In genomic region chr16:30090607-30091332, GRCh38 we compare ENCODE assay signal across 8 cellular contexts. TPM values are rescaled to one million over a fixed set of nuclear protein-coding genes. Genes with fewer than 3 reads are reported as not detected.
DNase-seq lines count a peak whose midpoint lies in the region; ATAC-seq and TF ChIP-seq lines count a peak whose summit lies in the region.
"Had no signal": no experiment of that assay in that cellular context is flagged by ENCODE, and none has a peak within 500 bp of the region (broad histone marks: within the 10 kb centered on the region; RNA-seq: fewer than 3 reads in every experiment).

No MANE protein-coding gene starts in this region.

- H3K27ac ChIP-seq in spleen: peak overlapping the region in 7 of 8 donors; percentile 7 to 98 (median 97)
- H3K27ac ChIP-seq in aorta (ENCODE audit: low read depth in 1 of 2, low read length in 2 of 2): no peak overlapping the region

- peaks cover 5% of the 10 kb centered on the region for H3K27me3 Mint-ChIP-seq in HFFc6 (ENCODE audit: insufficient read depth)
- no peaks in the 10 kb centered on the region for H3K27me3 Mint-ChIP-seq in activated CD4-positive, alpha-beta memory T cell treated with anti-CD3 and anti-CD28 coated beads, Interleukin-2, amount 10 ng/mL, durations not matched to agents 7 days and 5 days

- CTCF ChIA-PET in activated CD4-positive, alpha-beta memory T cell treated with anti-CD3 and anti-CD28 coated beads, Interleukin-2, amount 10 ng/mL, durations not matched to agents 7 days and 5 days (lab: Charles Lee): interaction anchor here (0.5 to 4.8 kb wide), 19 partner anchors 8 to 559 kb away, joined by 3 to 58 read pairs (median 5); partner anchors contain the start of genes ALDOA, CORO1A, DCTPP1 and PPP4C

- intact Hi-C loops in spleen (cut with DNase I; ENCODE audit: low total_unique reads): no loop called here
- intact Hi-C loops in aorta (cut with DNase I): loop anchor here in 1 of 2 donors (10.0 kb wide), 1 partner anchor 314 kb away; the partner anchor contains the start of gene ZNF771

- H3K4me3 ChIP-seq in iPS-18c (ENCODE audit: insufficient read depth, low read depth, low read length): peak overlapping the region; percentile 84; the same call in 1 of the 2 replicates
- H3K4me3 ChIP-seq in spleen: peak overlapping the region in 3 of 8 donors; percentile 46 to 74 (median 51)
- no peak overlapping the region for H3K4me3 ChIP-seq in aorta (ENCODE audit: low read length in 2 of 2)

- H3K4me1 Mint-ChIP-seq in HFFc6 (ENCODE audit: low read depth): peaks cover 48% of the 10 kb centered on the region
- peaks cover 58% of the 10 kb centered on the region for H3K4me1 Mint-ChIP-seq in activated CD4-positive, alpha-beta memory T cell treated with anti-CD3 and anti-CD28 coated beads, Interleukin-2, amount 10 ng/mL, durations not matched to agents 7 days and 5 days

- no peaks in the 10 kb centered on the region for H3K9me3 ChIP-seq in iPS-18c (ENCODE audit: control insufficient read depth, insufficient read depth, low read length)
- no peaks in the 10 kb centered on the region for H3K9me3 ChIP-seq in spleen
- H3K9me3 ChIP-seq in aorta (ENCODE audit: control insufficient read depth, low read length): no peaks in the 10 kb centered on the region

- H3K36me3 ChIP-seq in spleen: peaks cover 0 to 38% (median 17%) of the 10 kb centered on the region in 6 donors
- peaks cover 0 to 2% of the 10 kb centered on the region in 2 donors for H3K36me3 ChIP-seq in aorta (ENCODE audit: control insufficient read depth in 1 of 2, insufficient read depth in 2 of 2, low read length in 1 of 2)

- WGBS in spleen, 5 donors: 76 to 86% (median 77%) methylated on average over 19 to 26 of the region's 26 CpGs
- 66 to 67% methylated on average over 26 of the region's 26 CpGs for WGBS in aorta, 2 donors

- no peak for DNase-seq in HFFc6
- no peak for DNase-seq in activated CD4-positive, alpha-beta memory T cell treated with anti-CD3 and anti-CD28 coated beads, Interleukin-2, amount 10 ng/mL, durations not matched to agents 7 days and 5 days
- DNase-seq in spleen: peak; percentile 86
- DNase-seq in cerebellar cortex (ENCODE audit: low spot score): no peak
- no peak for DNase-seq in aorta
- DNase-seq: NCI-H2227 treated with DMSO at 0.1 percent for 48 hours had no signal

- H3K27ac Mint-ChIP-seq in HFFc6: peak overlapping the region; percentile 85
- H3K27ac Mint-ChIP-seq in activated CD4-positive, alpha-beta memory T cell treated with anti-CD3 and anti-CD28 coated beads, Interleukin-2, amount 10 ng/mL, durations not matched to agents 7 days and 5 days: peak overlapping the region; percentile 72

- ATAC-seq in GM18907 (IDR thresholded peaks at IDR 0.05; ENCODE audit: unreplicated experiment) (no peak), aorta (ENCODE audit: low FRiP score) (no peak)

- TF ChIP-seq POLR2A in spleen (IDR thresholded peaks at IDR 0.05): no peak

- no peaks in the 10 kb centered on the region for H3K9me3 Mint-ChIP-seq in HFFc6
- no peaks in the 10 kb centered on the region for H3K9me3 Mint-ChIP-seq in activated CD4-positive, alpha-beta memory T cell treated with anti-CD3 and anti-CD28 coated beads, Interleukin-2, amount 10 ng/mL, durations not matched to agents 7 days and 5 days

- peaks cover 33 to 90% (median 62%) of the 10 kb centered on the region in 6 donors for H3K4me1 ChIP-seq in spleen
- H3K4me1 ChIP-seq in aorta (ENCODE audit: control insufficient read depth in 1 of 2, insufficient read depth in 2 of 2, low read length in 2 of 2): no peaks in the 10 kb centered on the region

- peak overlapping the region; percentile 52 for H3K4me3 Mint-ChIP-seq in HFFc6
- peak overlapping the region; percentile 36 for H3K4me3 Mint-ChIP-seq in activated CD4-positive, alpha-beta memory T cell treated with anti-CD3 and anti-CD28 coated beads, Interleukin-2, amount 10 ng/mL, durations not matched to agents 7 days and 5 days

- TF ChIP-seq CTCF in HFFc6 (IDR thresholded peaks at IDR 0.05) (no peak), spleen (IDR thresholded peaks at IDR 0.05 in 8 of 11, conservative IDR thresholded peaks at IDR 0.05 in 3 of 11) (no peak)

- peaks cover 8% of the 10 kb centered on the region for H3K36me3 Mint-ChIP-seq in HFFc6 (ENCODE audit: low read depth)
- peaks cover 38% of the 10 kb centered on the region for H3K36me3 Mint-ChIP-seq in activated CD4-positive, alpha-beta memory T cell treated with anti-CD3 and anti-CD28 coated beads, Interleukin-2, amount 10 ng/mL, durations not matched to agents 7 days and 5 days (ENCODE audit: low read depth)

- POLR2A ChIA-PET in activated CD4-positive, alpha-beta memory T cell treated with anti-CD3 and anti-CD28 coated beads, Interleukin-2, amount 10 ng/mL, durations not matched to agents 7 days and 5 days (lab: Charles Lee): interaction anchor here (0.7 to 6.6 kb wide), 9 partner anchors 8 to 292 kb away, joined by 3 to 107 read pairs (median 4); partner anchors contain the start of genes ALDOA, CORO1A, KCTD13 and PPP4C

- no peaks in the 10 kb centered on the region for H3K27me3 ChIP-seq in spleen (replicated peaks in 1 of 7)
- no peaks in the 10 kb centered on the region for H3K27me3 ChIP-seq in aorta (ENCODE audit: control insufficient read depth in 1 of 2, insufficient read depth in 2 of 2, low read length in 1 of 2)

RNA-seq across cellular contexts. Expression of gene TBX6, which starts 1.0 kb away (rescaled TPM):
- under 1 TPM; 0.16 to 0.33 (median 0.26) TPM for total RNA-seq in HFFc6 (2021; fragmentation: NEBNext Ultra II Directional; extraction: Animal tissue kit (Norgen Biotek cat#: 25700))
- 1 to 10 TPM; 1.9 to 2.5 TPM for total RNA-seq in activated CD4-positive, alpha-beta memory T cell treated with anti-CD3 and anti-CD28 coated beads, Interleukin-2, amount 10 ng/mL, durations not matched to agents 7 days and 5 days
- 1 to 10 TPM in 5 of 7 donors, under 1 TPM in 1, not detected in 1; 0.66 to 3.4 (median 2.2) TPM for total RNA-seq in spleen
- polyA plus RNA-seq in spleen: 1 to 10 TPM; 1.4 to 2.2 (median 1.6) TPM
- total RNA-seq in aorta: 1 to 10 TPM in 1 of 2 donors, under 1 TPM in 1; 0.62 to 1.4 TPM
- 1 to 10 TPM in 1 of 2 donors, not detected in 1; 1.7 TPM for polyA plus RNA-seq in aorta

RNA-seq across cellular contexts. Expression of gene YPEL3, which starts 5.2 kb away (rescaled TPM):
- total RNA-seq in HFFc6 (2021; fragmentation: NEBNext Ultra II Directional; extraction: Animal tissue kit (Norgen Biotek cat#: 25700)): 10 to 100 TPM; 17.2 to 28.4 (median 19.1) TPM
- 100 to 1,000 TPM in 1 of 2 experiments, 10 to 100 TPM in 1; 99.4 to 106 TPM for total RNA-seq in activated CD4-positive, alpha-beta memory T cell treated with anti-CD3 and anti-CD28 coated beads, Interleukin-2, amount 10 ng/mL, durations not matched to agents 7 days and 5 days
- total RNA-seq in spleen: 100 to 1,000 TPM; 108 to 208 (median 127) TPM
- polyA plus RNA-seq in spleen: 100 to 1,000 TPM; 152 to 234 (median 223) TPM
- total RNA-seq in aorta: 10 to 100 TPM; 66.0 to 90.3 TPM
- polyA plus RNA-seq in aorta: 100 to 1,000 TPM in 1 of 2 donors, 10 to 100 TPM in 1; 94.2 to 240 TPM

RNA-seq across cellular contexts. Expression of gene PPP4C, which starts 15.0 kb away (rescaled TPM):
- total RNA-seq in HFFc6 (2021; fragmentation: NEBNext Ultra II Directional; extraction: Animal tissue kit (Norgen Biotek cat#: 25700)): 100 to 1,000 TPM; 111 to 135 (median 123) TPM
- total RNA-seq in activated CD4-positive, alpha-beta memory T cell treated with anti-CD3 and anti-CD28 coated beads, Interleukin-2, amount 10 ng/mL, durations not matched to agents 7 days and 5 days: 100 to 1,000 TPM; 146 to 147 TPM
- 10 to 100 TPM; 43.9 to 88.6 (median 74.8) TPM for total RNA-seq in spleen
- polyA plus RNA-seq in spleen: 100 to 1,000 TPM in 1 of 3 donors, 10 to 100 TPM in 2; 73.0 to 128 (median 91.1) TPM
- total RNA-seq in aorta: 10 to 100 TPM; 50.2 to 51.0 TPM
- 10 to 100 TPM; 58.0 to 70.3 TPM for polyA plus RNA-seq in aorta

RNA-seq across cellular contexts. Expression of gene GDPD3, which starts 22.6 kb away (rescaled TPM):
- total RNA-seq in HFFc6 (2021; fragmentation: NEBNext Ultra II Directional; extraction: Animal tissue kit (Norgen Biotek cat#: 25700)): 1 to 10 TPM; 1.5 to 3.0 (median 2.3) TPM
- 10 to 100 TPM; 11.5 to 12.3 TPM for total RNA-seq in activated CD4-positive, alpha-beta memory T cell treated with anti-CD3 and anti-CD28 coated beads, Interleukin-2, amount 10 ng/mL, durations not matched to agents 7 days and 5 days
- 10 to 100 TPM in 4 of 7 donors, 1 to 10 TPM in 3; 4.3 to 15.2 (median 10.2) TPM for total RNA-seq in spleen
- 10 to 100 TPM in 2 of 3 donors, 1 to 10 TPM in 1; 5.1 to 18.0 (median 14.5) TPM for polyA plus RNA-seq in spleen
- 10 to 100 TPM in 1 of 2 donors, 1 to 10 TPM in 1; 6.0 to 18.1 TPM for total RNA-seq in aorta
- polyA plus RNA-seq in aorta: 10 to 100 TPM in 1 of 2 donors, 1 to 10 TPM in 1; 2.1 to 22.8 TPM

RNA-seq across cellular contexts. Expression of gene ALDOA, which starts 25.2 kb away (rescaled TPM):
- total RNA-seq in HFFc6 (2021; fragmentation: NEBNext Ultra II Directional; extraction: Animal tissue kit (Norgen Biotek cat#: 25700)): 1,000 to 10,000 TPM; 1,621 to 1,937 (median 1,752) TPM
- 1,000 to 10,000 TPM; 1,403 to 1,450 TPM for total RNA-seq in activated CD4-positive, alpha-beta memory T cell treated with anti-CD3 and anti-CD28 coated beads, Interleukin-2, amount 10 ng/mL, durations not matched to agents 7 days and 5 days
- total RNA-seq in spleen (100 to 1,000 TPM; 579 to 880 (median 622) TPM), aorta (100 to 1,000 TPM; 791 to 861 TPM)
- polyA plus RNA-seq in spleen (100 to 1,000 TPM; 424 to 551 (median 496) TPM), aorta (100 to 1,000 TPM; 494 to 621 TPM)

Comparison
In these comparisons a context has a peak if more than half of its experiments do, and no peak if none do; other contexts are left out.
1. H3K27ac ChIP-seq: peak in spleen (7 of 8); none in aorta (0 of 2).